Comparison of ENCODE assay signal across 8 cellular contexts in the genomic region with DNA sequence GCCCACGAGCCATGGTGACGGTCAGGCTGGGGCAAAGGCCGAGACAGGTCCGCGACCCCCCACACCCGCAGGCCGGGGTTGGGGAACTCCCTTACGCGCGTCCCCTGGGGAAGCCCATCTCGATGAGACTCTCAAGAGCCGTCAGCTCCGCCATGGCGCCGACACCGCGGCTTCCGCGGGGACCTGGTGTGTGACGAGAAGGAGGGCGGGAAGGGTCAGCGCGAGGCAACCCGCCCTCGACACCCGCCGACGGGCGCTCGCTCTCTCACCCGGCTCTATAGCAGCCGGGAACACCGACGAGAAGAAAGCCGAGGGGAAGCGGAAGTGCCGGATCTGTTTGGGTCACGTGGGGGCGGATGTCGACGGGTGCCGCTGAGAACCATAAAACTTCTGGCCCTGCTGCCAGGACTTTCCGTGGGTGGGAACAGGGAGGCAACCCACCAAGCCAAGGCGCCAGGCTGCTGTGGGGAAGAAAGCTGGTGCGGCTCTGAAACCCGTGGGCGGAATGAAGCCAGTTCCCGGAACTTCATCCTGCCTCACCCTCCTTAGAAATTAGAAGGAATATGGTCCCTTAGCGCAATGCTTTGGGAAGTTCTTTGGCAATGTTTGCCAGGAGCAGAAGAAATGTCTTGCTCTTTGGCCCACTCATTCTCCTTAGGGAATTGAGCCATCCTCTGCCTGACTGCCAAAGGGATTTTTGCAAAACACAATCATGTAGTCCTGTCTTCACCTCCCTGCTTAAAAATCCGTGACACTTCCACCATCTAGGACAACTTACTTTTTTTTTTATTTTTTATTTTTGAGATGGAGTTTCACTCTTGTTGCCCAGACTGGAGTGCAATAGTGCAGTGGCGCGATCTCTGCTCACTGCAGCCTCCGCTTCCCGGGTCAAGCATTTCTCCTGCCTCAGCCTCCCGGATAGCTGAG. TPM values are rescaled to one million over a fixed set of nuclear protein-coding genes. Genes with fewer than 3 reads are reported as not detected.
DNase-seq lines count a peak whose midpoint lies in the region; ATAC-seq and TF ChIP-seq lines count a peak whose summit lies in the region.

A gene with protein sequence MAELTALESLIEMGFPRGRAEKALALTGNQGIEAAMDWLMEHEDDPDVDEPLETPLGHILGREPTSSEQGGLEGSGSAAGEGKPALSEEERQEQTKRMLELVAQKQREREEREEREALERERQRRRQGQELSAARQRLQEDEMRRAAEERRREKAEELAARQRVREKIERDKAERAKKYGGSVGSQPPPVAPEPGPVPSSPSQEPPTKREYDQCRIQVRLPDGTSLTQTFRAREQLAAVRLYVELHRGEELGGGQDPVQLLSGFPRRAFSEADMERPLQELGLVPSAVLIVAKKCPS (minus strand): TSS at position 304 of the 927 bp plus-strand sequence. CDS start 150 bp downstream, at position 154.

- H3K27me3 Mint-ChIP-seq in IgD-negative memory B cell = no peaks in the 10 kb centered on the region

- H3K4me1 Mint-ChIP-seq in IgD-negative memory B cell = peaks cover 20 to 23% (median 21%) of the 10 kb centered on the region in 3 donors

- H3K9me3 Mint-ChIP-seq in IgD-negative memory B cell = no peaks in the 10 kb centered on the region

- H3K27me3 ChIP-seq in BE2C = no peaks in the 10 kb centered on the region
- no peaks in the 10 kb centered on the region for H3K27me3 ChIP-seq in mucosa of stomach (ENCODE audit: control insufficient read depth, insufficient read depth, low read length)

- DNase-seq in BE2C = peak; percentile 80
- DNase-seq in activated T-cell treated with anti-CD3 and anti-CD28 coated beads, Interleukin-2, amount 50 U/mL, for 1 hour = peak; percentile 79
- DNase-seq in erythroblast (lab: John Stamatoyannopoulos, UW) = peak; percentile 89 to 90
- peak; percentile 92 for DNase-seq in stimulated activated CD8-positive, alpha-beta memory T cell treated with anti-CD3 and anti-CD28 coated beads, Interleukin-4, amount 100 ng/mL, for 48 hours

- H3K36me3 ChIP-seq in BE2C = peaks cover 6% of the 10 kb centered on the region
- no peaks in the 10 kb centered on the region for H3K36me3 ChIP-seq in mucosa of stomach (ENCODE audit: control insufficient read depth, insufficient read depth, low read length)

- TF ChIP-seq POLR2A in erythroblast (IDR thresholded peaks at IDR 0.05; ENCODE audit: low read length) = peak; percentile 88

- H3K4me3 ChIP-seq in BE2C (ENCODE audit: low read depth, low read length) (peak within 1 kb of the TSS; percentile 84), mucosa of stomach (ENCODE audit: low read length) (peak within 1 kb of the TSS; percentile 84)

- H3K9ac ChIP-seq in mucosa of stomach (ENCODE audit: low read length) = peak within 1 kb of the TSS; percentile 90

- no peaks in the 10 kb centered on the region for H3K9me3 ChIP-seq in BE2C
- no peaks in the 10 kb centered on the region for H3K9me3 ChIP-seq in mucosa of stomach (ENCODE audit: control insufficient read depth, low read length)

- ATAC-seq in GM19438 (IDR thresholded peaks at IDR 0.05; ENCODE audit: low read depth, unreplicated experiment) = peak; percentile 73

- H3K4me1 ChIP-seq in BE2C = no peaks in the 10 kb centered on the region; the same call in 1 of the 2 replicates
- H3K4me1 ChIP-seq in mucosa of stomach (ENCODE audit: control insufficient read depth, insufficient read depth, low read length) = peaks cover 7% of the 10 kb centered on the region

- H3K27ac Mint-ChIP-seq in IgD-negative memory B cell = peak within 1 kb of the TSS; percentile 92 to 98 (median 96)

- peak within 1 kb of the TSS; percentile 91 to 96 (median 94) for H3K4me3 Mint-ChIP-seq in IgD-negative memory B cell

- no peak for TF ChIP-seq CTCF in BE2C (IDR thresholded peaks at IDR 0.05; ENCODE audit: low read depth, low read length)

- peaks cover 3% of the 10 kb centered on the region for H3K36me3 Mint-ChIP-seq in IgD-negative memory B cell

TF ChIP-seq in PFSK-1, 5 proteins besides CTCF, POLR2A, EP300 and RAD21:
- peak; percentile 23 for TF ChIP-seq FOXP2 (optimal IDR thresholded peaks at IDR 0.05; ENCODE audit: borderline replicate concordance, extremely low read depth, extremely low read length, insufficient read depth)
- peak; percentile 60; the same call in 1 of the 2 replicates for TF ChIP-seq TAF1 (IDR thresholded peaks at IDR 0.05; ENCODE audit: borderline replicate concordance, insufficient read depth, low read length)
- peak; percentile 72 for TF ChIP-seq POLR2AphosphoS5 (IDR thresholded peaks at IDR 0.05; ENCODE audit: low read depth, low read length)
- TF ChIP-seq, protein P1, sequence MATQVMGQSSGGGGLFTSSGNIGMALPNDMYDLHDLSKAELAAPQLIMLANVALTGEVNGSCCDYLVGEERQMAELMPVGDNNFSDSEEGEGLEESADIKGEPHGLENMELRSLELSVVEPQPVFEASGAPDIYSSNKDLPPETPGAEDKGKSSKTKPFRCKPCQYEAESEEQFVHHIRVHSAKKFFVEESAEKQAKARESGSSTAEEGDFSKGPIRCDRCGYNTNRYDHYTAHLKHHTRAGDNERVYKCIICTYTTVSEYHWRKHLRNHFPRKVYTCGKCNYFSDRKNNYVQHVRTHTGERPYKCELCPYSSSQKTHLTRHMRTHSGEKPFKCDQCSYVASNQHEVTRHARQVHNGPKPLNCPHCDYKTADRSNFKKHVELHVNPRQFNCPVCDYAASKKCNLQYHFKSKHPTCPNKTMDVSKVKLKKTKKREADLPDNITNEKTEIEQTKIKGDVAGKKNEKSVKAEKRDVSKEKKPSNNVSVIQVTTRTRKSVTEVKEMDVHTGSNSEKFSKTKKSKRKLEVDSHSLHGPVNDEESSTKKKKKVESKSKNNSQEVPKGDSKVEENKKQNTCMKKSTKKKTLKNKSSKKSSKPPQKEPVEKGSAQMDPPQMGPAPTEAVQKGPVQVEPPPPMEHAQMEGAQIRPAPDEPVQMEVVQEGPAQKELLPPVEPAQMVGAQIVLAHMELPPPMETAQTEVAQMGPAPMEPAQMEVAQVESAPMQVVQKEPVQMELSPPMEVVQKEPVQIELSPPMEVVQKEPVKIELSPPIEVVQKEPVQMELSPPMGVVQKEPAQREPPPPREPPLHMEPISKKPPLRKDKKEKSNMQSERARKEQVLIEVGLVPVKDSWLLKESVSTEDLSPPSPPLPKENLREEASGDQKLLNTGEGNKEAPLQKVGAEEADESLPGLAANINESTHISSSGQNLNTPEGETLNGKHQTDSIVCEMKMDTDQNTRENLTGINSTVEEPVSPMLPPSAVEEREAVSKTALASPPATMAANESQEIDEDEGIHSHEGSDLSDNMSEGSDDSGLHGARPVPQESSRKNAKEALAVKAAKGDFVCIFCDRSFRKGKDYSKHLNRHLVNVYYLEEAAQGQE (IDR thresholded peaks at IDR 0.05; ENCODE audit: insufficient read depth in 1 of 2, low read depth in 2 of 2, low read length in 2 of 2) = peak in 1 of 2 experiments; percentile 73; a peak in 2 of 4 replicates
- TF ChIP-seq SIN3A (IDR thresholded peaks at IDR 0.05; ENCODE audit: borderline replicate concordance, insufficient read depth, low read length) = peak; percentile 82; the same call in 1 of the 2 replicates

RNA-seq across cellular contexts. Expression of the gene that starts here (rescaled TPM):
- polyA plus RNA-seq in BE2C (2012; ENCODE audit: insufficient read depth, insufficient read length, low read depth) = 147 TPM
- polyA plus RNA-seq in IgD-negative memory B cell = 228 TPM
- 388 TPM for polyA plus RNA-seq in PFSK-1 (2012; ENCODE audit: insufficient read length, low read depth)

Comparison
In these comparisons a context has a peak if more than half of its experiments do, and no peak if none do; other contexts are left out.
1. Peak in every context shown above with its lines: DNase-seq, ATAC-seq and H3K4me3 ChIP-seq.